ENCODE assay signal across 1 cellular context in the genomic region with DNA sequence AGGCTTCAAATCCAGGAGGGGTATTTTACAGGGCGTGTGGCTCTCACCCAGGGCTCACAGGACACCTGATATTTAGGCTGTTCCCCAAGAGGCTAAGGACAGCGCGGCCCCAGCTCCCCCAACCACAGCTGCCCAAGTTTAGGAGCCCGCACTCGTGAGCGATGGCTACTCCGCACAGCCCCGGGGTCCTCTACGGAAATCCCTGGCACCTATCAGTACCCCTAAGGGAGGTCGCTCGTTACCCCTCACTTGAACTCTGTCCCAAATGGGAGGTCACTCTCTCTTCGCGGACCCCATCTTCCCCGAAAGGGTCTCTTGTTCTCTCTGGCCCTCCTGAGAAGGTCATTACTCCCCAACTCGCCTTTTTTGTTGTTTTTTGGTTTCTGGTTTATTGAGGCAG.
A peak's percentile ranks its signal among the peaks of the same experiment; 100 is the strongest.
TF ChIP-seq lines count a peak whose summit lies in the region.

No MANE protein-coding gene starts in this region.

TF ChIP-seq in K562, 482 proteins besides CTCF, POLR2A, EP300 and RAD21:
- TF ChIP-seq, protein P1, sequence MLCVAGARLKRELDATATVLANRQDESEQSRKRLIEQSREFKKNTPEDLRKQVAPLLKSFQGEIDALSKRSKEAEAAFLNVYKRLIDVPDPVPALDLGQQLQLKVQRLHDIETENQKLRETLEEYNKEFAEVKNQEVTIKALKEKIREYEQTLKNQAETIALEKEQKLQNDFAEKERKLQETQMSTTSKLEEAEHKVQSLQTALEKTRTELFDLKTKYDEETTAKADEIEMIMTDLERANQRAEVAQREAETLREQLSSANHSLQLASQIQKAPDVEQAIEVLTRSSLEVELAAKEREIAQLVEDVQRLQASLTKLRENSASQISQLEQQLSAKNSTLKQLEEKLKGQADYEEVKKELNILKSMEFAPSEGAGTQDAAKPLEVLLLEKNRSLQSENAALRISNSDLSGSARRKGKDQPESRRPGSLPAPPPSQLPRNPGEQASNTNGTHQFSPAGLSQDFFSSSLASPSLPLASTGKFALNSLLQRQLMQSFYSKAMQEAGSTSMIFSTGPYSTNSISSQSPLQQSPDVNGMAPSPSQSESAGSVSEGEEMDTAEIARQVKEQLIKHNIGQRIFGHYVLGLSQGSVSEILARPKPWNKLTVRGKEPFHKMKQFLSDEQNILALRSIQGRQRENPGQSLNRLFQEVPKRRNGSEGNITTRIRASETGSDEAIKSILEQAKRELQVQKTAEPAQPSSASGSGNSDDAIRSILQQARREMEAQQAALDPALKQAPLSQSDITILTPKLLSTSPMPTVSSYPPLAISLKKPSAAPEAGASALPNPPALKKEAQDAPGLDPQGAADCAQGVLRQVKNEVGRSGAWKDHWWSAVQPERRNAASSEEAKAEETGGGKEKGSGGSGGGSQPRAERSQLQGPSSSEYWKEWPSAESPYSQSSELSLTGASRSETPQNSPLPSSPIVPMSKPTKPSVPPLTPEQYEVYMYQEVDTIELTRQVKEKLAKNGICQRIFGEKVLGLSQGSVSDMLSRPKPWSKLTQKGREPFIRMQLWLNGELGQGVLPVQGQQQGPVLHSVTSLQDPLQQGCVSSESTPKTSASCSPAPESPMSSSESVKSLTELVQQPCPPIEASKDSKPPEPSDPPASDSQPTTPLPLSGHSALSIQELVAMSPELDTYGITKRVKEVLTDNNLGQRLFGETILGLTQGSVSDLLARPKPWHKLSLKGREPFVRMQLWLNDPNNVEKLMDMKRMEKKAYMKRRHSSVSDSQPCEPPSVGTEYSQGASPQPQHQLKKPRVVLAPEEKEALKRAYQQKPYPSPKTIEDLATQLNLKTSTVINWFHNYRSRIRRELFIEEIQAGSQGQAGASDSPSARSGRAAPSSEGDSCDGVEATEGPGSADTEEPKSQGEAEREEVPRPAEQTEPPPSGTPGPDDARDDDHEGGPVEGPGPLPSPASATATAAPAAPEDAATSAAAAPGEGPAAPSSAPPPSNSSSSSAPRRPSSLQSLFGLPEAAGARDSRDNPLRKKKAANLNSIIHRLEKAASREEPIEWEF (CRISPR knock-in tag; IDR thresholded peaks at IDR 0.05), result no peak
- TF ChIP-seq NRF1 (conservative IDR thresholded peaks at IDR 0.05 in 1 of 2, IDR thresholded peaks at IDR 0.05 in 1 of 2) (no peak), STAT5B (CRISPR knock-in tag; IDR thresholded peaks at IDR 0.05) (no peak), FOSL1 (tag; conservative IDR thresholded peaks at IDR 0.05) (0 out of 2 replicates have a peak, but pooled peaks have one; percentile 3)
